In the genomic region with DNA sequence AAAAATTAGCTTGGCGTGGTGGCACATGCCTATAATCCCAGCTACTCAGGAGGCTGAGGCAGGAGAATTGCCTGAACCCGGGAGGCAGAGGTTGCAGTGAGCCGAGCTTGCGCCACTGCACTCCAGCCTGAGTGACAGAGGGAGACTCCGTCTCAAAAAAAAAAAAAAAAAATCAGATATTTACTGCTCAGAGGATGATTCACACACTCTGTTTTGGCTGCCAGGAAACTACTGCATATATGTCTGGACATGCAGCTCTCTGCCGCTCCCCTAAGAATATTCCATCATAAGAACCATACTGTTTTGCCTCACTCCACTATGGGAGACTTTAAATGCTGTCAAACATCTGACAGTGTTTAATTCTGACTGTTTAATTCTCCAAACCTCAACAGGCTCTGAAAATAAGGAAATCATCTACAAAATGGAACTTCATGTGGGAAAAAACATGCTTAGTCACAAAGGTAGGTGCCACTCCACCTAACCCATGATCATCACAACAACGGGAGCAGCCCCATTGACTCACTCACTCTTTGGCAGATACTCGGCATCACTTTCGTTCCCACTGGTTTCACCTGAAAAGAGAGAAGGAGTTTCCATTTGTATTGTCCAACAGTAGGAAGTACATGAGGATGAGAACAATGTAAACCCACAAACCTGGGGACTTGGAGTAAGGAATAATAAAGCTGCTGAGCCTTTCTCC, we compare ENCODE assay signal across 2 cellular contexts.
TF ChIP-seq lines count a peak whose summit lies in the region.

No MANE protein-coding gene starts in this region.

TF ChIP-seq in A549, 52 proteins besides CTCF, POLR2A, EP300 and RAD21:
- no peak for TF ChIP-seq MYC (IDR thresholded peaks at IDR 0.05; ENCODE audit: borderline replicate concordance, low read length)
- no peak for TF ChIP-seq NR3C1 (IDR thresholded peaks at IDR 0.05)
- TF ChIP-seq, protein P1, sequence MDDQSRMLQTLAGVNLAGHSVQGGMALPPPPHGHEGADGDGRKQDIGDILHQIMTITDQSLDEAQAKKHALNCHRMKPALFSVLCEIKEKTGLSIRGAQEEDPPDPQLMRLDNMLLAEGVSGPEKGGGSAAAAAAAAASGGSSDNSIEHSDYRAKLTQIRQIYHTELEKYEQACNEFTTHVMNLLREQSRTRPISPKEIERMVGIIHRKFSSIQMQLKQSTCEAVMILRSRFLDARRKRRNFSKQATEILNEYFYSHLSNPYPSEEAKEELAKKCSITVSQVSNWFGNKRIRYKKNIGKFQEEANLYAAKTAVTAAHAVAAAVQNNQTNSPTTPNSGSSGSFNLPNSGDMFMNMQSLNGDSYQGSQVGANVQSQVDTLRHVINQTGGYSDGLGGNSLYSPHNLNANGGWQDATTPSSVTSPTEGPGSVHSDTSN (IDR thresholded peaks at IDR 0.05): no peak
- TF ChIP-seq HDAC2 (IDR thresholded peaks at IDR 0.05): no peak
- TF ChIP-seq, protein P2, sequence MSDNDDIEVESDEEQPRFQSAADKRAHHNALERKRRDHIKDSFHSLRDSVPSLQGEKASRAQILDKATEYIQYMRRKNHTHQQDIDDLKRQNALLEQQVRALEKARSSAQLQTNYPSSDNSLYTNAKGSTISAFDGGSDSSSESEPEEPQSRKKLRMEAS (IDR thresholded peaks at IDR 0.05): no peak
- no peak for TF ChIP-seq RCOR1 (IDR thresholded peaks at IDR 0.05; ENCODE audit: low read depth, low read length)
- no peak for TF ChIP-seq MAZ (IDR thresholded peaks at IDR 0.05; ENCODE audit: borderline replicate concordance, low read depth, low read length)
- TF ChIP-seq, protein P3, sequence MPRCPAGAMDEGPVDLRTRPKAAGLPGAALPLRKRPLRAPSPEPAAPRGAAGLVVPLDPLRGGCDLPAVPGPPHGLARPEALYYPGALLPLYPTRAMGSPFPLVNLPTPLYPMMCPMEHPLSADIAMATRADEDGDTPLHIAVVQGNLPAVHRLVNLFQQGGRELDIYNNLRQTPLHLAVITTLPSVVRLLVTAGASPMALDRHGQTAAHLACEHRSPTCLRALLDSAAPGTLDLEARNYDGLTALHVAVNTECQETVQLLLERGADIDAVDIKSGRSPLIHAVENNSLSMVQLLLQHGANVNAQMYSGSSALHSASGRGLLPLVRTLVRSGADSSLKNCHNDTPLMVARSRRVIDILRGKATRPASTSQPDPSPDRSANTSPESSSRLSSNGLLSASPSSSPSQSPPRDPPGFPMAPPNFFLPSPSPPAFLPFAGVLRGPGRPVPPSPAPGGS (IDR thresholded peaks at IDR 0.05): no peak
- no peak for TF ChIP-seq ZNF302 (CRISPR knock-in tag; IDR thresholded peaks at IDR 0.05)
- TF ChIP-seq, protein P4, sequence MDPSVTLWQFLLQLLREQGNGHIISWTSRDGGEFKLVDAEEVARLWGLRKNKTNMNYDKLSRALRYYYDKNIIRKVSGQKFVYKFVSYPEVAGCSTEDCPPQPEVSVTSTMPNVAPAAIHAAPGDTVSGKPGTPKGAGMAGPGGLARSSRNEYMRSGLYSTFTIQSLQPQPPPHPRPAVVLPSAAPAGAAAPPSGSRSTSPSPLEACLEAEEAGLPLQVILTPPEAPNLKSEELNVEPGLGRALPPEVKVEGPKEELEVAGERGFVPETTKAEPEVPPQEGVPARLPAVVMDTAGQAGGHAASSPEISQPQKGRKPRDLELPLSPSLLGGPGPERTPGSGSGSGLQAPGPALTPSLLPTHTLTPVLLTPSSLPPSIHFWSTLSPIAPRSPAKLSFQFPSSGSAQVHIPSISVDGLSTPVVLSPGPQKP (IDR thresholded peaks at IDR 0.05; ENCODE audit: low read depth, low read length): no peak
- no peak for TF ChIP-seq ZSCAN20 (CRISPR knock-in tag; IDR thresholded peaks at IDR 0.05)

TF ChIP-seq in IMR-90, 13 proteins besides CTCF, POLR2A, EP300 and RAD21:
- no peak for TF ChIP-seq CEBPB (IDR thresholded peaks at IDR 0.05; ENCODE audit: low read depth, low read length)
